Comparison of ENCODE assay signal across 20 cellular contexts in the genomic region with DNA sequence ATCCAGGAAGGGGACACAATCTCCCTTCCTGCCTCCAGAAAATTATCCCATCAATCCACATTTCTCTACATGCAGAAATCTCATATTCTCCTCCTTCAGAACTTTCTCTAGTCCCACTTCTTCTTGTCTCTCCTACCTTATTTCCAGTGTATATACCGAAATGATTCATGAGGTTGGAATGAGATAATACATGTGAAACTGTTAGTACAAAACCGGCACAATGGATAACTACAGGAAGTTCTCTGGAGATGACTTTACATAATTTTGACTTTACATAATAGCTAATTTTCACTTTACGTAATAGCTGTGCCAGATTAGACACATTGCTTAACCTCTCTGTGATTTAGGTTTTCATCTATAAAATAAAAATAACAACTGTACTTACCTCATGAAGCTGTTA.
DNase-seq lines count a peak whose midpoint lies in the region; ATAC-seq, FAIRE-seq and TF ChIP-seq lines count a peak whose summit lies in the region.
"Had no signal": no experiment of that assay in that cellular context is flagged by ENCODE, and none has a peak within 500 bp of the region (broad histone marks: within the 10 kb centered on the region; RNA-seq: fewer than 3 reads in every experiment).

No MANE protein-coding gene starts in this region.

- H3K4me3 ChIP-seq in GM23248, result no peak overlapping the region
- no peak overlapping the region for H3K4me3 ChIP-seq in keratinocyte (ENCODE audit: control insufficient read depth in 2 of 3, extremely low read depth in 1 of 3, insufficient read depth in 2 of 3, low read depth in 1 of 3, low read length in 3 of 3)
- H3K4me3 ChIP-seq: HAP-1, K562, neural progenitor cell, psoas muscle, vagina had no signal

- in situ Hi-C loops in GM23248 (cut with MboI), result no loop called here

- H3K27me3 ChIP-seq in GM23248 (replicated peaks; ENCODE audit: insufficient read depth) (no peaks in the 10 kb centered on the region), keratinocyte (ENCODE audit: control insufficient read depth, extremely low read depth, insufficient read depth, low read length) (no peaks in the 10 kb centered on the region)
- H3K27me3 ChIP-seq: neural progenitor cell, vagina had no signal

- TF ChIP-seq CTCF in keratinocyte (optimal IDR thresholded peaks at IDR 0.05 in 1 of 3, IDR thresholded peaks at IDR 0.05 in 1 of 3, conservative IDR thresholded peaks at IDR 0.05 in 1 of 3; ENCODE audit: extremely low read depth in 1 of 3, insufficient read depth in 2 of 3, low read length in 3 of 3), result no peak

- no peaks in the 10 kb centered on the region for H3K36me3 ChIP-seq in GM23248 (ENCODE audit: low read depth)
- H3K36me3 ChIP-seq in keratinocyte (ENCODE audit: control insufficient read depth in 2 of 2, extremely low read depth in 1 of 2, insufficient read depth in 2 of 2, low read length in 2 of 2), result no peaks in the 10 kb centered on the region
- H3K36me3 ChIP-seq: HAP-1, neural progenitor cell, vagina had no signal

- H3K79me2 ChIP-seq in GM23248 (ENCODE audit: insufficient read depth) (no peaks in the 10 kb centered on the region), keratinocyte (ENCODE audit: control insufficient read depth, insufficient read depth, low read length) (no peaks in the 10 kb centered on the region)

- no peak for FAIRE-seq in keratinocyte (lab: Jason Lieb, UNC)
- FAIRE-seq: K562 had no signal

- no peak overlapping the region for H3K27ac Mint-ChIP-seq in activated T-helper 17 cell treated with anti-CD3 and anti-CD28 coated beads, Interleukin-2, amount 50 U/mL, for 72 hours
- H3K27ac Mint-ChIP-seq: neural progenitor cell had no signal

- H3K9me3 ChIP-seq in GM23248 (ENCODE audit: low read depth) (no peaks in the 10 kb centered on the region), keratinocyte (ENCODE audit: control insufficient read depth, low read depth, low read length) (no peaks in the 10 kb centered on the region)
- H3K9me3 ChIP-seq: HAP-1, psoas muscle, vagina had no signal

- H4K20me1 ChIP-seq in GM23248 (ENCODE audit: insufficient read depth), result no peaks in the 10 kb centered on the region
- no peaks in the 10 kb centered on the region for H4K20me1 ChIP-seq in keratinocyte (ENCODE audit: control insufficient read depth, extremely low read depth, insufficient read depth, low read length)

- H2AFZ ChIP-seq in GM23248, result no peak overlapping the region
- peak overlapping the region; percentile 4 for H2AFZ ChIP-seq in keratinocyte (ENCODE audit: control insufficient read depth, low read length)
- H2AFZ ChIP-seq: neural progenitor cell had no signal

- no peaks in the 10 kb centered on the region for H3K27me3 Mint-ChIP-seq in activated T-helper 17 cell treated with anti-CD3 and anti-CD28 coated beads, Interleukin-2, amount 50 U/mL, for 72 hours

- H3K4me2 ChIP-seq in GM23248 (ENCODE audit: unreplicated experiment), result no peak overlapping the region
- no peak overlapping the region for H3K4me2 ChIP-seq in keratinocyte (ENCODE audit: control insufficient read depth, extremely low read depth, insufficient read depth, low read depth, low read length)
- H3K4me2 ChIP-seq: neural progenitor cell had no signal

- H3K4me1 ChIP-seq in GM23248 (ENCODE audit: insufficient read depth) (no peaks in the 10 kb centered on the region), keratinocyte (ENCODE audit: control insufficient read depth, extremely low read depth, insufficient read depth, low read length) (no peaks in the 10 kb centered on the region)
- H3K4me1 ChIP-seq: HAP-1, psoas muscle, vagina had no signal

- dilution Hi-C loops in keratinocyte (cut with MboI; ENCODE audit: extremely low pct_ligation_motif_present, low sequenced_read_pairs), result no loop called here

- no peaks in the 10 kb centered on the region for H3K4me1 Mint-ChIP-seq in activated T-helper 17 cell treated with anti-CD3 and anti-CD28 coated beads, Interleukin-2, amount 50 U/mL, for 72 hours

- 29 to 39% methylated on average over 3 of the region's 3 CpGs for WGBS in GM23248 (ENCODE audit: low coverage in 1 of 2, low lambda C conversion rate in 2 of 2, missing lambda C conversion rate in 2 of 2), 2 experiments

- no peak overlapping the region for H3K27ac ChIP-seq in GM23248
- no peak overlapping the region for H3K27ac ChIP-seq in keratinocyte (ENCODE audit: control insufficient read depth, insufficient read depth, low read length)
- H3K27ac ChIP-seq: neural progenitor cell, psoas muscle, vagina had no signal

- H3K9ac ChIP-seq in GM23248 (no peak overlapping the region), keratinocyte (ENCODE audit: control insufficient read depth, extremely low read depth, insufficient read depth, low read length) (no peak overlapping the region)
- H3K9ac ChIP-seq: neural progenitor cell had no signal

- no peak for ATAC-seq in activated T-helper 17 cell treated with anti-CD3 and anti-CD28 coated beads, Interleukin-2, amount 50 U/mL, for 72 hours (replicated peaks)
- ATAC-seq: activated CD4-positive, CD25-positive, alpha-beta regulatory T cell treated with anti-CD3 and anti-CD28 coated beads, Interleukin-2, amount 50 U/mL, for 24 hours; K562; left colon; psoas muscle had no signal

- H3K36me3 Mint-ChIP-seq in activated T-helper 17 cell treated with anti-CD3 and anti-CD28 coated beads, Interleukin-2, amount 50 U/mL, for 72 hours (ENCODE audit: low read depth), result no peaks in the 10 kb centered on the region

- no peaks in the 10 kb centered on the region for H3K9me3 Mint-ChIP-seq in activated T-helper 17 cell treated with anti-CD3 and anti-CD28 coated beads, Interleukin-2, amount 50 U/mL, for 72 hours

- H3K9me1 ChIP-seq in keratinocyte (ENCODE audit: control insufficient read depth, extremely low read depth, insufficient read depth, low read length), result no peaks in the 10 kb centered on the region

- no peaks in the 10 kb centered on the region for H3K9me2 ChIP-seq in GM23248 (ENCODE audit: insufficient read depth)

- DNase-seq in GM23248 (peak; percentile 1), NCI-H226 (peak; percentile 65), astrocyte of the hippocampus (ENCODE audit: low read depth, low spot score) (peak; percentile 10), keratinocyte (ENCODE audit: low read depth, low spot score) (peak; percentile 11), NCI-H524 (lab: John Stamatoyannopoulos, UW) (no peak), NCI-H2107 treated with DMSO at 0.1 percent for 48 hours (lab: John Stamatoyannopoulos, UW; ENCODE audit: unreplicated experiment) (no peak), islet precursor cell (no peak)
- DNase-seq: cerebellar nuclear complex, foreskin melanocyte, left colon, NCI-H1105, psoas muscle, SHP77, substantia nigra had no signal

- H3K4me3 Mint-ChIP-seq in activated T-helper 17 cell treated with anti-CD3 and anti-CD28 coated beads, Interleukin-2, amount 50 U/mL, for 72 hours, result no peak overlapping the region
- H3K4me3 Mint-ChIP-seq: neural progenitor cell had no signal

- no peaks in the 10 kb centered on the region for H3F3A ChIP-seq in GM23248 (ENCODE audit: insufficient read depth)

Comparison
In these comparisons a context has a peak if more than half of its experiments do, and no peak if none do; other contexts are left out.
1. DNase-seq: peak in GM23248 (single experiment), NCI-H226 (single experiment), astrocyte of the hippocampus (single experiment) and keratinocyte (single experiment); none in NCI-H524 (0 of 2), NCI-H2107 treated with DMSO at 0.1 percent for 48 hours (single experiment) and islet precursor cell (single experiment).